In the genomic region with DNA sequence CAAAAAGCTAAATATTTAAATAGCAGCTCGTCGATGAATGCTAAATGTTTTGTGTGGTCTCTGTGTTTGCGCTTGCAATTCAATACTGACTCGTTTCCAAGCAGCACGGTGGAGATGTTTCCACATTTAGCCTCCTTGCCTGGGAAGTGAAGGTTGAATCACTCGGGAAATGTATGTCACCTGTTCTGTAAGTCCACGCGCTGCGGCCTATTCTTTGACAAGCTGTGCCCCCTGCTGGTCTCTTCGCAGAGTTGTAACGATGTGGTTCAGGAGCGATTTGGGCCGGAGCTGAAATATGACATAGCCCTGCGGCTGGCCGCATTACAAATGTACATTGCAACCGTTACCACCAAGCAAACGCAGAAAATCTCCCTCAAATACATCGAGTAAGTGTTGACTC, we compare ENCODE assay signal across 8 cellular contexts.
DNase-seq lines count a peak whose midpoint lies in the region; ATAC-seq and TF ChIP-seq lines count a peak whose summit lies in the region.

No MANE protein-coding gene starts in this region.

- H3K27ac Mint-ChIP-seq in brain: no peak overlapping the region

- TF ChIP-seq CTCF in AG09309 (IDR thresholded peaks at IDR 0.05; ENCODE audit: control insufficient read depth, insufficient read depth, low read depth, low read length, missing control alignments) (peak; percentile 55), LNCaP clone FGC (IDR thresholded peaks at IDR 0.05; ENCODE audit: control insufficient read depth, extremely low read depth, insufficient read depth) (peak; percentile 73), PC-9 (conservative IDR thresholded peaks at IDR 0.05) (peak; percentile 79), brain (conservative IDR thresholded peaks at IDR 0.05) (peak; percentile 60 to 74)

- no peaks in the 10 kb centered on the region for H3K36me3 Mint-ChIP-seq in brain

- H3F3A ChIP-seq in PC-9 (ENCODE audit: insufficient read depth, low read depth): no peaks in the 10 kb centered on the region

- no TSS peak for BruUV-seq in PC-9 (replicated peaks; lab: Mats Ljungman, UMichigan)

- no peak overlapping the region for H3K4me3 Mint-ChIP-seq in brain

- H3K79me2 ChIP-seq in PC-9 (ENCODE audit: low read depth): no peaks in the 10 kb centered on the region

- CTCF ChIA-PET in PC-9 (lab: Charles Lee): interaction anchor here (0.6 kb wide), 2 partner anchors 190 to 543 kb away, joined by 3 to 7 read pairs; no protein-coding TSS in a partner anchor

- POLR2A ChIA-PET in PC-9 (lab: Charles Lee; ENCODE audit: unreplicated experiment): no interaction called here

- H3K4me1 Mint-ChIP-seq in brain: peaks cover 5% of the 10 kb centered on the region

- peaks cover 6% of the 10 kb centered on the region for H3K27me3 Mint-ChIP-seq in brain

- H3K9me3 Mint-ChIP-seq in brain: peaks cover 0 to 6% (median 0%) of the 10 kb centered on the region in 5 experiments

- peak; percentile 16 for DNase-seq in AG09309 (ENCODE audit: low read depth)
- DNase-seq in LNCaP clone FGC (ENCODE audit: low read depth): peak; percentile 38
- DNase-seq in PC-9: peak; percentile 49 to 51
- DNase-seq in kidney tubule cell (ENCODE audit: low spot score): peak; percentile 77
- peak; percentile 0 for DNase-seq in stimulated activated CD8-positive, alpha-beta memory T cell treated with anti-CD3 and anti-CD28 coated beads, Interleukin-4, amount 100 ng/mL, for 24 hours (ENCODE audit: low read depth)

- intact Hi-C loops in PC-9 (cut with micrococcal nuclease; ENCODE audit: unreplicated experiment): loop anchor here (1.0 to 10.0 kb wide), 8 partner anchors 69 to 1557 kb away; no protein-coding TSS in a partner anchor

- no peak overlapping the region for H3K27ac ChIP-seq in PC-9

- ATAC-seq in GM18867 (IDR thresholded peaks at IDR 0.05; ENCODE audit: unreplicated experiment) (peak; percentile 91), HG02588 (IDR thresholded peaks at IDR 0.05; ENCODE audit: unreplicated experiment) (no peak)

- no peaks in the 10 kb centered on the region for H3K9me2 ChIP-seq in PC-9 (ENCODE audit: insufficient read depth)

- no peak overlapping the region for H3K4me3 ChIP-seq in AG09309 (ENCODE audit: control insufficient read depth, low read depth, low read length)
- no peak overlapping the region for H3K4me3 ChIP-seq in LNCaP clone FGC (ENCODE audit: low read depth, low read length)
- no peak overlapping the region for H3K4me3 ChIP-seq in PC-9

- H3K27me3 ChIP-seq in PC-9 (ENCODE audit: insufficient read depth, low read depth): no peaks in the 10 kb centered on the region

- H3K4me1 ChIP-seq in PC-9 (replicated peaks; ENCODE audit: insufficient read depth): no peaks in the 10 kb centered on the region

- H2AFZ ChIP-seq in PC-9: no peak overlapping the region

- H3K4me2 ChIP-seq in PC-9: peak overlapping the region; percentile 62

- no peaks in the 10 kb centered on the region for H4K20me1 ChIP-seq in PC-9 (ENCODE audit: insufficient read depth)

- no peaks in the 10 kb centered on the region for H3K9me3 ChIP-seq in PC-9 (ENCODE audit: insufficient read depth, low read depth)

- no peaks in the 10 kb centered on the region for H3K36me3 ChIP-seq in PC-9 (ENCODE audit: low read depth)

Comparison
In these comparisons a context has a peak if more than half of its experiments do, and no peak if none do; other contexts are left out.
1. DNase-seq: peak in every context shown above with its lines; median percentile 77 in kidney tubule cell; 50 in PC-9; 38 in LNCaP clone FGC; 16 in AG09309; 0 in stimulated activated CD8-positive, alpha-beta memory T cell treated with anti-CD3 and anti-CD28 coated beads, Interleukin-4, amount 100 ng/mL, for 24 hours.